Comparison of ENCODE assay signal across 8 cellular contexts in genomic region chr11:76208829-76209670, GRCh38. TPM values are rescaled to one million over a fixed set of nuclear protein-coding genes. Genes with fewer than 3 reads are reported as not detected.
DNase-seq lines count a peak whose midpoint lies in the region; ATAC-seq and TF ChIP-seq lines count a peak whose summit lies in the region.

No MANE protein-coding gene starts in this region.

- POLR2A ChIA-PET in AG04450 (lab: Yijun Ruan, JAX): interaction anchor here (0.6 to 1.4 kb wide), 2 partner anchors 109 to 120 kb away, joined by 3 read pairs; no protein-coding TSS in a partner anchor

- H3K27ac ChIP-seq in AG04450 (ENCODE audit: low read depth, low read length): no peak overlapping the region
- H3K27ac ChIP-seq in dorsolateral prefrontal cortex: peak overlapping the region in 3 of 59 donors; percentile 40 to 56 (median 43)
- H3K27ac ChIP-seq in lower lobe of right lung: no peak overlapping the region

- DNase-seq in AG04450 (ENCODE audit: low read depth, low spot score) (no peak), NCI-H2227 treated with DMSO at 0.1 percent for 48 hours (lab: John Stamatoyannopoulos, UW) (peak; percentile 26), dorsolateral prefrontal cortex (peak in 4 of 10 donors; percentile 20 to 73 (median 47)), lower lobe of right lung (peak; percentile 85)
- DNase-seq in activated CD4-positive, alpha-beta T cell treated with anti-CD3 and anti-CD28 coated beads, Interleukin-2, amount 10 ng/mL, durations not matched to agents 24 days and 14 days: peak; percentile 94
- peak; percentile 30 to 73 (median 59) for DNase-seq in stimulated activated CD4-positive, alpha-beta T cell treated with anti-CD3 and anti-CD28 coated beads, TNF-alpha, amount 100 ng/mL, for 1 hour (ENCODE audit: low read depth in 3 of 3, low spot score in 1 of 3)

- peaks cover 6% of the 10 kb centered on the region for H3K9me3 ChIP-seq in AG04450 (ENCODE audit: control insufficient read depth, insufficient read depth, low read length)
- H3K9me3 ChIP-seq in lower lobe of right lung: no peaks in the 10 kb centered on the region

- H3K9me3 Mint-ChIP-seq in activated CD4-positive, alpha-beta T cell treated with anti-CD3 and anti-CD28 coated beads, Interleukin-2, amount 10 ng/mL, durations not matched to agents 24 days and 14 days: no peaks in the 10 kb centered on the region

- intact Hi-C loops in activated CD4-positive, alpha-beta T cell treated with anti-CD3 and anti-CD28 coated beads, Interleukin-2, amount 10 ng/mL, durations not matched to agents 24 days and 14 days (cut with micrococcal nuclease): loop anchor here (2.0 to 5.0 kb wide), 4 partner anchors 172 to 468 kb away; partner anchors contain the start of genes GVQW3 and THAP12
- intact Hi-C loops in dorsolateral prefrontal cortex (cut with DNase I): loop anchor here (2.0 to 10.0 kb wide), 7 partner anchors 52 to 476 kb away; partner anchors contain the start of genes EMSY (in 1 of the 2), GVQW3 (in 1 of the 2) and THAP12 (in 1 of the 2)
- intact Hi-C loops in lower lobe of right lung (cut with DNase I): no loop called here

- H3K36me3 Mint-ChIP-seq in activated CD4-positive, alpha-beta T cell treated with anti-CD3 and anti-CD28 coated beads, Interleukin-2, amount 10 ng/mL, durations not matched to agents 24 days and 14 days (ENCODE audit: low read depth): no peaks in the 10 kb centered on the region

- TF ChIP-seq CTCF in AG04450 (IDR thresholded peaks at IDR 0.05; ENCODE audit: low read depth, low read length) (peak; percentile 68), dorsolateral prefrontal cortex (IDR thresholded peaks at IDR 0.05 in 54 of 56, conservative IDR thresholded peaks at IDR 0.05 in 2 of 56; ENCODE audit: low read depth in 1 of 56, partially characterized antibody in 56 of 56) (peak; percentile 36 to 87 (median 76)), lower lobe of right lung (IDR thresholded peaks at IDR 0.05) (peak; percentile 92)

- H3K27me3 ChIP-seq in AG04450 (ENCODE audit: control insufficient read depth, insufficient read depth, low read length) (peaks cover 82% of the 10 kb centered on the region), dorsolateral prefrontal cortex (peaks cover 0 to 33% (median 9%) of the 10 kb centered on the region in 45 donors), lower lobe of right lung (ENCODE audit: low read depth) (peaks cover 60% of the 10 kb centered on the region)

- peaks cover 17% of the 10 kb centered on the region for H3K4me1 Mint-ChIP-seq in activated CD4-positive, alpha-beta T cell treated with anti-CD3 and anti-CD28 coated beads, Interleukin-2, amount 10 ng/mL, durations not matched to agents 24 days and 14 days

- H3K27me3 Mint-ChIP-seq in activated CD4-positive, alpha-beta T cell treated with anti-CD3 and anti-CD28 coated beads, Interleukin-2, amount 10 ng/mL, durations not matched to agents 24 days and 14 days: peaks cover 63% of the 10 kb centered on the region

- CTCF ChIA-PET in AG04450 (lab: Charles Lee): interaction anchor here (0.7 to 4.3 kb wide), 22 partner anchors 9 to 328 kb away, joined by 3 to 55 read pairs (median 6); no protein-coding TSS in a partner anchor

- H3K27ac Mint-ChIP-seq in activated CD4-positive, alpha-beta T cell treated with anti-CD3 and anti-CD28 coated beads, Interleukin-2, amount 10 ng/mL, durations not matched to agents 24 days and 14 days: no peak overlapping the region

- H3K4me3 ChIP-seq in AG04450 (ENCODE audit: low read depth, low read length) (peak overlapping the region; percentile 49), dorsolateral prefrontal cortex (peak overlapping the region; percentile 47 to 83 (median 66)), lower lobe of right lung (peak overlapping the region; percentile 72)

- peaks cover 52% of the 10 kb centered on the region for H3K4me1 ChIP-seq in lower lobe of right lung

- peak; percentile 36 for ATAC-seq in GM19463 (IDR thresholded peaks at IDR 0.05; ENCODE audit: unreplicated experiment)
- ATAC-seq in lower lobe of right lung: peak; percentile 72 to 79
- no peak for ATAC-seq in GM21526 (IDR thresholded peaks at IDR 0.05; ENCODE audit: low FRiP score, unreplicated experiment)

- peak overlapping the region; percentile 84 for H3K4me3 Mint-ChIP-seq in activated CD4-positive, alpha-beta T cell treated with anti-CD3 and anti-CD28 coated beads, Interleukin-2, amount 10 ng/mL, durations not matched to agents 24 days and 14 days

- no peaks in the 10 kb centered on the region for H3K36me3 ChIP-seq in lower lobe of right lung

RNA-seq across cellular contexts. Expression of gene WNT11, which starts 2.7 kb away (rescaled TPM):
- polyA plus RNA-seq in AG04450 (2011; rRNA removed): not detected in 2 replicates
- polyA minus RNA-seq in AG04450 (2011; rRNA and poly(A)+ RNA removed): not detected in 2 replicates
- total RNA-seq in activated CD4-positive, alpha-beta T cell treated with anti-CD3 and anti-CD28 coated beads, Interleukin-2, amount 10 ng/mL, durations not matched to agents 24 days and 14 days: 0.69 and 1.2 TPM in 2 replicates
- total RNA-seq in dorsolateral prefrontal cortex (1 to 10 TPM in 77 of 120 experiments, under 1 TPM in 39, not detected in 4; 0.25 to 6.2 (median 1.2) TPM), lower lobe of right lung (9.2 TPM)
